Comparison of ENCODE assay signal across 1 cellular context in the genomic region with DNA sequence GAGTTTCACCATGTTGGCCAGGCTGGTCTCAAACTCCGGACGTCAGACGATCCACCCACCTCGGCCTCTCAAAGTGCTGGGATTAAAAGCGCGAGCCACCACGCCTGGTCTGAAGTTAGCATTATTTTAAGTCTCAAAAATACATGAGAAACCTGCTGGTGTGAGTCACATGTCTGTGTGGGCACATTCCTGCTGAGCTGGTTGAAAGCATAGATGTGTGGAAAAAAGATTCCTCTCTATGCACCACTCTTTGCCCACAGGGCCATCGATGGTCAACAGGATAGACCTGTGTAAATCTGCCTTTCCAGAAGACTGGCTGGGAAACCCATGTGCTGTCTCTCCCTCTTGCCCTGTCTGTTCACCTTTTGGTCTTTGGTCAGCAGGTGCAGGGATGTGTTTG.
TF ChIP-seq lines count a peak whose summit lies in the region.

No MANE protein-coding gene starts in this region.

TF ChIP-seq in GM23338, 12 proteins besides CTCF, POLR2A, EP300 and RAD21 (continued from another document):
- TF ChIP-seq, protein P1, sequence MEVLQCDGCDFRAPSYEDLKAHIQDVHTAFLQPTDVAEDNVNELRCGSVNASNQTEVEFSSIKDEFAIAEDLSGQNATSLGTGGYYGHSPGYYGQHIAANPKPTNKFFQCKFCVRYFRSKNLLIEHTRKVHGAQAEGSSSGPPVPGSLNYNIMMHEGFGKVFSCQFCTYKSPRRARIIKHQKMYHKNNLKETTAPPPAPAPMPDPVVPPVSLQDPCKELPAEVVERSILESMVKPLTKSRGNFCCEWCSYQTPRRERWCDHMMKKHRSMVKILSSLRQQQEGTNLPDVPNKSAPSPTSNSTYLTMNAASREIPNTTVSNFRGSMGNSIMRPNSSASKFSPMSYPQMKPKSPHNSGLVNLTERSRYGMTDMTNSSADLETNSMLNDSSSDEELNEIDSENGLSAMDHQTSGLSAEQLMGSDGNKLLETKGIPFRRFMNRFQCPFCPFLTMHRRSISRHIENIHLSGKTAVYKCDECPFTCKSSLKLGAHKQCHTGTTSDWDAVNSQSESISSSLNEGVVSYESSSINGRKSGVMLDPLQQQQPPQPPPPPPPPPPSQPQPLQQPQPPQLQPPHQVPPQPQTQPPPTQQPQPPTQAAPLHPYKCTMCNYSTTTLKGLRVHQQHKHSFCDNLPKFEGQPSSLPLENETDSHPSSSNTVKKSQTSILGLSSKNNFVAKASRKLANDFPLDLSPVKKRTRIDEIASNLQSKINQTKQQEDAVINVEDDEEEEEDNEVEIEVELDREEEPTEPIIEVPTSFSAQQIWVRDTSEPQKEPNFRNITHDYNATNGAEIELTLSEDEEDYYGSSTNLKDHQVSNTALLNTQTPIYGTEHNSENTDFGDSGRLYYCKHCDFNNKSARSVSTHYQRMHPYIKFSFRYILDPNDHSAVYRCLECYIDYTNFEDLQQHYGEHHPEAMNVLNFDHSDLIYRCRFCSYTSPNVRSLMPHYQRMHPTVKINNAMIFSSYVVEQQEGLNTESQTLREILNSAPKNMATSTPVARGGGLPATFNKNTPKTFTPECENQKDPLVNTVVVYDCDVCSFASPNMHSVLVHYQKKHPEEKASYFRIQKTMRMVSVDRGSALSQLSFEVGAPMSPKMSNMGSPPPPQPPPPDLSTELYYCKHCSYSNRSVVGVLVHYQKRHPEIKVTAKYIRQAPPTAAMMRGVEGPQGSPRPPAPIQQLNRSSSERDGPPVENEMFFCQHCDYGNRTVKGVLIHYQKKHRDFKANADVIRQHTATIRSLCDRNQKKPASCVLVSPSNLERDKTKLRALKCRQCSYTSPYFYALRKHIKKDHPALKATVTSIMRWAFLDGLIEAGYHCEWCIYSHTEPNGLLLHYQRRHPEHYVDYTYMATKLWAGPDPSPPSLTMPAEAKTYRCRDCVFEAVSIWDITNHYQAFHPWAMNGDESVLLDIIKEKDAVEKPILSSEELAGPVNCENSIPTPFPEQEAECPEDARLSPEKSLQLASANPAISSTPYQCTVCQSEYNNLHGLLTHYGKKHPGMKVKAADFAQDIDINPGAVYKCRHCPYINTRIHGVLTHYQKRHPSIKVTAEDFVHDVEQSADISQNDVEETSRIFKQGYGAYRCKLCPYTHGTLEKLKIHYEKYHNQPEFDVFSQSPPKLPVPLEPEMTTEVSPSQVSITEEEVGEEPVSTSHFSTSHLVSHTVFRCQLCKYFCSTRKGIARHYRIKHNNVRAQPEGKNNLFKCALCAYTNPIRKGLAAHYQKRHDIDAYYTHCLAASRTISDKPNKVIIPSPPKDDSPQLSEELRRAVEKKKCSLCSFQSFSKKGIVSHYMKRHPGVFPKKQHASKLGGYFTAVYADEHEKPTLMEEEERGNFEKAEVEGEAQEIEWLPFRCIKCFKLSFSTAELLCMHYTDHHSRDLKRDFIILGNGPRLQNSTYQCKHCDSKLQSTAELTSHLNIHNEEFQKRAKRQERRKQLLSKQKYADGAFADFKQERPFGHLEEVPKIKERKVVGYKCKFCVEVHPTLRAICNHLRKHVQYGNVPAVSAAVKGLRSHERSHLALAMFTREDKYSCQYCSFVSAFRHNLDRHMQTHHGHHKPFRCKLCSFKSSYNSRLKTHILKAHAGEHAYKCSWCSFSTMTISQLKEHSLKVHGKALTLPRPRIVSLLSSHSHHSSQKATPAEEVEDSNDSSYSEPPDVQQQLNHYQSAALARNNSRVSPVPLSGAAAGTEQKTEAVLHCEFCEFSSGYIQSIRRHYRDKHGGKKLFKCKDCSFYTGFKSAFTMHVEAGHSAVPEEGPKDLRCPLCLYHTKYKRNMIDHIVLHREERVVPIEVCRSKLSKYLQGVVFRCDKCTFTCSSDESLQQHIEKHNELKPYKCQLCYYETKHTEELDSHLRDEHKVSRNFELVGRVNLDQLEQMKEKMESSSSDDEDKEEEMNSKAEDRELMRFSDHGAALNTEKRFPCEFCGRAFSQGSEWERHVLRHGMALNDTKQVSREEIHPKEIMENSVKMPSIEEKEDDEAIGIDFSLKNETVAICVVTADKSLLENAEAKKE (CRISPR knock-in tag; IDR thresholded peaks at IDR 0.05): no peak
- no peak for TF ChIP-seq NANOG (IDR thresholded peaks at IDR 0.05; ENCODE audit: borderline replicate concordance)
- TF ChIP-seq EZH2 (IDR thresholded peaks at IDR 0.05; ENCODE audit: low read depth, unreplicated experiment): no peak
- TF ChIP-seq, protein P2, sequence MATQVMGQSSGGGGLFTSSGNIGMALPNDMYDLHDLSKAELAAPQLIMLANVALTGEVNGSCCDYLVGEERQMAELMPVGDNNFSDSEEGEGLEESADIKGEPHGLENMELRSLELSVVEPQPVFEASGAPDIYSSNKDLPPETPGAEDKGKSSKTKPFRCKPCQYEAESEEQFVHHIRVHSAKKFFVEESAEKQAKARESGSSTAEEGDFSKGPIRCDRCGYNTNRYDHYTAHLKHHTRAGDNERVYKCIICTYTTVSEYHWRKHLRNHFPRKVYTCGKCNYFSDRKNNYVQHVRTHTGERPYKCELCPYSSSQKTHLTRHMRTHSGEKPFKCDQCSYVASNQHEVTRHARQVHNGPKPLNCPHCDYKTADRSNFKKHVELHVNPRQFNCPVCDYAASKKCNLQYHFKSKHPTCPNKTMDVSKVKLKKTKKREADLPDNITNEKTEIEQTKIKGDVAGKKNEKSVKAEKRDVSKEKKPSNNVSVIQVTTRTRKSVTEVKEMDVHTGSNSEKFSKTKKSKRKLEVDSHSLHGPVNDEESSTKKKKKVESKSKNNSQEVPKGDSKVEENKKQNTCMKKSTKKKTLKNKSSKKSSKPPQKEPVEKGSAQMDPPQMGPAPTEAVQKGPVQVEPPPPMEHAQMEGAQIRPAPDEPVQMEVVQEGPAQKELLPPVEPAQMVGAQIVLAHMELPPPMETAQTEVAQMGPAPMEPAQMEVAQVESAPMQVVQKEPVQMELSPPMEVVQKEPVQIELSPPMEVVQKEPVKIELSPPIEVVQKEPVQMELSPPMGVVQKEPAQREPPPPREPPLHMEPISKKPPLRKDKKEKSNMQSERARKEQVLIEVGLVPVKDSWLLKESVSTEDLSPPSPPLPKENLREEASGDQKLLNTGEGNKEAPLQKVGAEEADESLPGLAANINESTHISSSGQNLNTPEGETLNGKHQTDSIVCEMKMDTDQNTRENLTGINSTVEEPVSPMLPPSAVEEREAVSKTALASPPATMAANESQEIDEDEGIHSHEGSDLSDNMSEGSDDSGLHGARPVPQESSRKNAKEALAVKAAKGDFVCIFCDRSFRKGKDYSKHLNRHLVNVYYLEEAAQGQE (IDR thresholded peaks at IDR 0.05; ENCODE audit: unreplicated experiment): no peak
- TF ChIP-seq EZH2phosphoT487 (IDR thresholded peaks at IDR 0.05; ENCODE audit: unreplicated experiment): no peak
- no peak for TF ChIP-seq CREB1 (CRISPR knock-in tag; IDR thresholded peaks at IDR 0.05; ENCODE audit: low read depth)
- TF ChIP-seq, protein P3, sequence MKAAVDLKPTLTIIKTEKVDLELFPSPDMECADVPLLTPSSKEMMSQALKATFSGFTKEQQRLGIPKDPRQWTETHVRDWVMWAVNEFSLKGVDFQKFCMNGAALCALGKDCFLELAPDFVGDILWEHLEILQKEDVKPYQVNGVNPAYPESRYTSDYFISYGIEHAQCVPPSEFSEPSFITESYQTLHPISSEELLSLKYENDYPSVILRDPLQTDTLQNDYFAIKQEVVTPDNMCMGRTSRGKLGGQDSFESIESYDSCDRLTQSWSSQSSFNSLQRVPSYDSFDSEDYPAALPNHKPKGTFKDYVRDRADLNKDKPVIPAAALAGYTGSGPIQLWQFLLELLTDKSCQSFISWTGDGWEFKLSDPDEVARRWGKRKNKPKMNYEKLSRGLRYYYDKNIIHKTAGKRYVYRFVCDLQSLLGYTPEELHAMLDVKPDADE (IDR thresholded peaks at IDR 0.05): no peak
- TF ChIP-seq ZNF331 (CRISPR knock-in tag; IDR thresholded peaks at IDR 0.05; ENCODE audit: low read depth): no peak
